37 cellular contexts compared by ENCODE assay signal in the genomic region with DNA sequence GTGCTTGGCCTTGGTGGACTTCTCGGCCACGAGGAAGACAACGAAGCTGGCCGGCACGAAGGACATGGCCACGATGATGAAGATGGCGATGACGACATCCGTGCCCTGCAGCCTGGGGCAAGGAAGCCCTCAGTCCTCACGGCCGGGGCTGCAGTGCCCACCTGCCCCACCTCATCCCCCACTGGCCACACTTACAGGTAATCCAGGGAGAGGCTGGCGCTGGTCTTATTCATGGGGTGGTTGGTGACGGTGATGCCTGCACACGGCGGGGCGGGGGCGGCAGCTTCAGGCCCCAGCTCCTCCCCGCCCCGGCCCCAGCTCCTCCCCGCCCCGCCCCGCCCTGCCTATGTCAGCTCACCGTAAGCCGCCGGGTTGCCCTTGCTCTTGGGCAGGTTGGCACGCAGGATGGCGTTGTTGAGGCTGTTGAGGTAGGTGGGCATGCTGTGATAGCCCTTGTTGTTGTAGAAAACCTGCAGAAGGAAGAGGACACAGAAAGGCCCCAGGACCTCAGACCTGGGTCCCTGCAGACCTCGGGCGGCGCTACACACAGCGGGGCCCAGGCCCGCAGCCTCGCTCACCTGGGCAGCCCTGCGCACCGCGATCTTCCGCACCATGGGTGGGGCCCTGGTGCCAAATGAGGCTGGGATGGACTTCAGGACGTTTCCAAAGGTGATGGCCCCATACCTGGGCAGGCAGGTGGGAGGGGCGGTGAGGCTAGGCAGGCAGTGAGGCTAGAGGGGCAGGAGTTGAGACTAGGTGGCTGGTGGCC. TPM values are rescaled to one million over a fixed set of nuclear protein-coding genes. Genes with fewer than 3 reads are reported as not detected.
"Had no signal": no experiment of that assay in that cellular context is flagged by ENCODE, and none has a peak within 500 bp of the region (broad histone marks: within the 10 kb centered on the region; RNA-seq: fewer than 3 reads in every experiment).

No MANE protein-coding gene starts in this region.

- H3K27ac ChIP-seq: adrenal gland, ascending aorta, body of pancreas, brain microvascular endothelial cell, breast epithelium, cardiac muscle cell had no signal

- H3K27me3 ChIP-seq: adrenal gland, ascending aorta, body of pancreas, brain microvascular endothelial cell, breast epithelium, cardiac muscle cell had no signal

- DNase-seq: activated effector memory CD4-positive, alpha-beta T cell treated with anti-CD3 and anti-CD28 coated beads, Interleukin-2, amount 50 U/mL, for 16 hours; activated effector memory CD4-positive, alpha-beta T cell treated with Interleukin-2 at 50 U/mL for 16 hours; activated gamma-delta T cell; activated gamma-delta T cell treated with Interleukin-2 at 50 U/mL for 16 hours; activated naive CD4-positive, alpha-beta T cell; activated naive CD4-positive, alpha-beta T cell treated with anti-CD3 and anti-CD28 coated beads for 36 hours; activated naive CD4-positive, alpha-beta T cell treated with anti-CD3 and anti-CD28 coated beads, Interleukin-2, amount 10 ng/mL, durations not matched to agents 7 days and 5 days; activated naive CD4-positive, alpha-beta T cell treated with anti-CD3 and anti-CD28 coated beads, Interleukin-2, amount 50 U/mL, for 16 hours; activated naive CD4-positive, alpha-beta T cell treated with Interleukin-2 at 50 U/mL for 16 hours; activated naive CD8-positive, alpha-beta T cell treated with anti-CD3 and anti-CD28 coated beads for 36 hours; activated naive CD8-positive, alpha-beta T cell treated with anti-CD3 and anti-CD28 coated beads, Interleukin-2, amount 10 ng/mL, durations not matched to agents 7 days and 5 days; activated naive CD8-positive, alpha-beta T cell treated with anti-CD3 and anti-CD28 coated beads, Interleukin-2, amount 50 U/mL, for 24 hours; activated T-cell treated with anti-CD3 and anti-CD28 coated beads, Interleukin-2, amount 50 U/mL, for 24 hours; activated T-cell treated with anti-CD3 and anti-CD28 coated beads, Interleukin-2, amount 50 U/mL, for 4 hours; activated T-cell treated with anti-CD3 and anti-CD28 coated beads, Interleukin-2, amount 50 U/mL, for 48 hours; activated T-cell treated with anti-CD3 and anti-CD28 coated beads, Interleukin-2, amount 50 U/mL, for 72 hours; adrenal gland; amniotic stem cell; amygdala; anterior cingulate cortex; aorta; body of pancreas; brain microvascular endothelial cell; caudate nucleus; central memory CD4-positive, alpha-beta T cell; cerebellar nuclear complex had no signal

- H3K36me3 ChIP-seq: breast epithelium had no signal

- H3K4me1 ChIP-seq: adrenal gland, ascending aorta, body of pancreas, breast epithelium had no signal

- H3K9me3 ChIP-seq: adrenal gland, ascending aorta, body of pancreas, breast epithelium had no signal

- H3K4me3 ChIP-seq: adrenal gland, ascending aorta, body of pancreas, breast epithelium, cardiac muscle cell had no signal

- ATAC-seq: activated naive CD4-positive, alpha-beta T cell treated with anti-CD3 and anti-CD28 coated beads, Interleukin-2, amount 50 U/mL, for 72 hours; activated naive CD8-positive, alpha-beta T cell treated with anti-CD3 and anti-CD28 coated beads, Interleukin-2, amount 50 U/mL, for 24 hours; activated T-cell treated with anti-CD3 and anti-CD28 coated beads, Interleukin-2, amount 50 U/mL, for 4 hours; activated T-cell treated with anti-CD3 and anti-CD28 coated beads, Interleukin-2, amount 50 U/mL, for 72 hours; activated T-helper 17 cell treated with anti-CD3 and anti-CD28 coated beads, Interleukin-2, amount 50 U/mL, for 72 hours; body of pancreas had no signal

RNA-seq across cellular contexts. Expression of a gene that starts 15.7 kb away (rescaled TPM):
- total RNA-seq: activated naive CD4-positive, alpha-beta T cell treated with anti-CD3 and anti-CD28 coated beads for 36 hours; activated naive CD4-positive, alpha-beta T cell treated with anti-CD3 and anti-CD28 coated beads, Interleukin-2, amount 50 U/mL, for 72 hours; activated naive CD8-positive, alpha-beta T cell treated with anti-CD3 and anti-CD28 coated beads for 36 hours; activated T-helper 1 cell treated with anti-CD3 and anti-CD28 coated beads, Interleukin-12 subunit alpha, Interleukin-12 subunit beta, Interleukin-2, Interleukin-4 antibody, amounts not matched to agents 30 ng/mL and 10 ng/mL and 1 ng/mL, durations not matched to agents 14 hours and 24 hours and 36 hours; activated T-helper 2 cell treated with anti-CD3 and anti-CD28 coated beads, Interferon-gamma antibody, Interleukin-2, Interleukin-4, amounts not matched to agents 10 μg/mL and 5 μg/mL and 100 μg/mL, durations not matched to agents 14 hours and 24 hours and 36 hours; cardiac muscle cell; cerebellum had no signal

RNA-seq across cellular contexts. Expression of a gene that starts 19.8 kb away (rescaled TPM):
- total RNA-seq: activated naive CD4-positive, alpha-beta T cell treated with anti-CD3 and anti-CD28 coated beads for 36 hours; activated naive CD8-positive, alpha-beta T cell treated with anti-CD3 and anti-CD28 coated beads for 36 hours; activated T-helper 2 cell treated with anti-CD3 and anti-CD28 coated beads, Interferon-gamma antibody, Interleukin-2, Interleukin-4, amounts not matched to agents 10 μg/mL and 5 μg/mL and 100 μg/mL, durations not matched to agents 14 hours and 24 hours and 36 hours; ascending aorta; astrocyte; body of pancreas; breast epithelium; bronchial epithelial cell; cardiac muscle cell; chondrocyte had no signal
- polyA plus RNA-seq: aorta, cardiac muscle cell had no signal

RNA-seq across cellular contexts. Expression of a gene that starts 29.3 kb away (rescaled TPM):
- total RNA-seq: activated naive CD4-positive, alpha-beta T cell treated with anti-CD3 and anti-CD28 coated beads for 36 hours; activated naive CD4-positive, alpha-beta T cell treated with anti-CD3 and anti-CD28 coated beads, Interleukin-2, amount 50 U/mL, for 72 hours; activated naive CD8-positive, alpha-beta T cell treated with anti-CD3 and anti-CD28 coated beads for 36 hours; activated T-cell treated with anti-CD3 and anti-CD28 coated beads, Interleukin-2, amount 50 U/mL, for 4 hours; activated T-cell treated with anti-CD3 and anti-CD28 coated beads, Interleukin-2, amount 50 U/mL, for 72 hours; activated T-helper 1 cell treated with anti-CD3 and anti-CD28 coated beads, Interleukin-12 subunit alpha, Interleukin-12 subunit beta, Interleukin-2, Interleukin-4 antibody, amounts not matched to agents 30 ng/mL and 10 ng/mL and 1 ng/mL, durations not matched to agents 14 hours and 24 hours and 36 hours; activated T-helper 2 cell treated with anti-CD3 and anti-CD28 coated beads, Interferon-gamma antibody, Interleukin-2, Interleukin-4, amounts not matched to agents 10 μg/mL and 5 μg/mL and 100 μg/mL, durations not matched to agents 14 hours and 24 hours and 36 hours; ascending aorta; body of pancreas; bronchial epithelial cell had no signal
- polyA plus RNA-seq: cardiac muscle cell had no signal
